In the genomic region with DNA sequence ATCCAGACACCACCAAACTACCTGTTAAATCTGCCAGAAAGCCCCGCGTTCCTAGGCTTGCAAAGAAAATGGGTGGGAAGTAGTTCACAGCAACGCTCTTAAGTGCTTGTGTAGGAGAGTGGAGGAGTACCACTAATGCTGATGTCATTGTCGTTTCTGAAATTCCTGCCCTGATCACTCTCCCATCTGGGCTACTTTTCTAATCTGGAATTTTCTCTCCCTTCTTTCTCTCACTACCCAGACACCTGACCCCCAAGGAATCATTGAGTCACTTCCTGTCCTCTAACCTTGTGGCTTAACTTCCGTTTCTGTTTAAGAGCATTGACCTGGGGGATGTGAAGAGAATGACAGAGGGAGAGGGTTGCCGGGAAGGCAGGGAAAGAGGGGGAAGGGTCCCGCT, we compare ENCODE assay signal across 9 cellular contexts.
DNase-seq lines count a peak whose midpoint lies in the region; ATAC-seq and TF ChIP-seq lines count a peak whose summit lies in the region.
"Had no signal": no experiment of that assay in that cellular context is flagged by ENCODE, and none has a peak within 500 bp of the region (broad histone marks: within the 10 kb centered on the region; RNA-seq: fewer than 3 reads in every experiment).

No MANE protein-coding gene starts in this region.

- no peak overlapping the region for H3K9ac ChIP-seq in HUES48 (ENCODE audit: low read depth, low read length)

- TF ChIP-seq EP300 in ovary (IDR thresholded peaks at IDR 0.05) = no peak

- H3K9me3 ChIP-seq in HUES48 (ENCODE audit: control insufficient read depth, insufficient read depth, low read length) (no peaks in the 10 kb centered on the region), left lung (no peaks in the 10 kb centered on the region), ovary (no peaks in the 10 kb centered on the region)

- no peak for TF ChIP-seq CTCF in left lung (IDR thresholded peaks at IDR 0.05)
- TF ChIP-seq CTCF in ovary (IDR thresholded peaks at IDR 0.05) = no peak

- DNase-seq in 8988T (peak; percentile 14), astrocyte of the hippocampus (ENCODE audit: low read depth, low spot score) (peak; percentile 57), left lung (no peak), ovary (no peak)
- no peak for DNase-seq in central memory CD4-positive, alpha-beta T cell
- DNase-seq: CD4-positive, alpha-beta memory T cell had no signal

- H3K4me3 ChIP-seq in HUES48 (ENCODE audit: low read depth, low read length) = no peak overlapping the region
- no peak overlapping the region for H3K4me3 ChIP-seq in left lung
- H3K4me3 ChIP-seq in ovary = no peak overlapping the region

- H3K4me1 ChIP-seq in HUES48 (ENCODE audit: control insufficient read depth, insufficient read depth, low read length) (peaks cover 15% of the 10 kb centered on the region; the same call in 1 of the 2 replicates), left lung (peaks cover 0 to 13% of the 10 kb centered on the region in 2 donors), ovary (ENCODE audit: insufficient read depth) (peaks cover 20% of the 10 kb centered on the region)

- H3K27me3 ChIP-seq in HUES48 (ENCODE audit: control insufficient read depth, insufficient read depth, low read length) = peaks cover 40% of the 10 kb centered on the region
- no peaks in the 10 kb centered on the region for H3K27me3 ChIP-seq in left lung
- no peaks in the 10 kb centered on the region for H3K27me3 ChIP-seq in ovary

- peak overlapping the region; percentile 7 for H3K27ac ChIP-seq in HUES48 (ENCODE audit: low read depth, low read length)
- no peak overlapping the region for H3K27ac ChIP-seq in left lung
- peak overlapping the region in 1 of 2 donors; percentile 2 for H3K27ac ChIP-seq in ovary

- ATAC-seq in left lung (peak; percentile 75), HG03139 (IDR thresholded peaks at IDR 0.05; ENCODE audit: unreplicated experiment) (no peak), HG03565 (IDR thresholded peaks at IDR 0.05; ENCODE audit: unreplicated experiment) (no peak)

- H3K36me3 ChIP-seq in HUES48 (ENCODE audit: control insufficient read depth, insufficient read depth, low read length) (no peaks in the 10 kb centered on the region), left lung (no peaks in the 10 kb centered on the region), ovary (no peaks in the 10 kb centered on the region)

- no peak for TF ChIP-seq POLR2A in ovary (IDR thresholded peaks at IDR 0.05)

- WGBS in ovary, 3 donors = 34 to 39% (median 39%) methylated on average over 7 of the region's 7 CpGs

- intact Hi-C loops in left lung (cut with DNase I) (no loop called here), ovary (cut with DNase I) (no loop called here)

Comparison
In these comparisons a context has a peak if more than half of its experiments do, and no peak if none do; other contexts are left out.
1. DNase-seq: peak in 8988T (single experiment) and astrocyte of the hippocampus (single experiment); none in left lung (0 of 2), ovary (0 of 5) and central memory CD4-positive, alpha-beta T cell (single experiment).